ENCODE assay signal across 11 cellular contexts in genomic region chr21:45748593-45748992, GRCh38.
"Had no signal": no experiment of that assay in that cellular context is flagged by ENCODE, and none has a peak within 500 bp of the region (broad histone marks: within the 10 kb centered on the region; RNA-seq: fewer than 3 reads in every experiment).

No MANE protein-coding gene starts in this region.

- H3K9me3 ChIP-seq: lower lobe of right lung, stomach had no signal

- ATAC-seq: lower lobe of right lung had no signal

- H3K27me3 ChIP-seq: cardiac muscle cell, stomach had no signal

- H3K36me3 ChIP-seq: cardiac muscle cell, lower lobe of right lung, stomach had no signal

- H3K4me3 ChIP-seq: cardiac muscle cell, lower lobe of right lung, skin epidermis, stomach had no signal

- DNase-seq: activated naive CD4-positive, alpha-beta T cell treated with anti-CD3 and anti-CD28 coated beads, Interleukin-2, amount 10 ng/mL, durations not matched to agents 7 days and 5 days; effector memory CD4-positive, alpha-beta T cell; hippocampal formation; lower lobe of right lung; midbrain; naive B cell; retina; stomach had no signal

- H3K4me1 ChIP-seq: lower lobe of right lung, stomach had no signal

- H3K27ac ChIP-seq: cardiac muscle cell, epithelial cell of prostate, lower lobe of right lung, skin epidermis, stomach had no signal
